ENCODE assay signal across 20 cellular contexts in the genomic region with DNA sequence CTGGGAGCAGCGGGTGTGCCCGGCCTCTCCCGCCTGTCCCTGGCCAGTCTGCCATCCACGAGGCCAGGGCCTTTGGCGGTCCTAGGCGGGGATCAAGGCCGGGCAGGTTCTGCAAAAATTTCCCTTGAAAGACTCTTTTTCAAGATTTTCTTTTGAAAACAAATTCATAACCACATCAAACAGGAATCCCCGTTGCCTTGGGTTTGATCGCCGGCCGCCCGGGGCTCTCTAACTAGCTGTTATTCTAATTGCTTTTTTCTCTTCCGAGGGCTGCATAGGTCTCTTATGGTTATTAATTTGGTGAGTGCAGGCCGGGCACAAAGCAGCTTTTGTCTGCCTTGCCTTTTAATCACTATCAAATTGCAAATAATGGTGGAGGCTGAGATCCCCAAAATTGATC. TPM values are rescaled to one million over a fixed set of nuclear protein-coding genes. Genes with fewer than 3 reads are reported as not detected.
DNase-seq lines count a peak whose midpoint lies in the region; ATAC-seq, FAIRE-seq and TF ChIP-seq lines count a peak whose summit lies in the region.
"Had no signal": no experiment of that assay in that cellular context is flagged by ENCODE, and none has a peak within 500 bp of the region (broad histone marks: within the 10 kb centered on the region; RNA-seq: fewer than 3 reads in every experiment).

No MANE protein-coding gene starts in this region.

- no peak for DNase-seq in IMR-90
- no peak for DNase-seq in RWPE1 (ENCODE audit: low spot score)
- peak; percentile 37 for DNase-seq in kidney
- DNase-seq in heart left ventricle = no peak
- no peak for DNase-seq in left lobe of liver (ENCODE audit: low spot score)
- DNase-seq: AML-193; CD8-positive, alpha-beta T cell; COR-L47; DMS 273 treated with DMSO at 0.1 percent for 48 hours; DMS53; EL; H9 had no signal

- in situ Hi-C loops in IMR-90 (cut with MboI; ENCODE audit: low sequenced_read_pairs) = no loop called here

- POLR2A ChIA-PET in IMR-90 (lab: Charles Lee; ENCODE audit: unreplicated experiment) (no interaction called here), RWPE1 (lab: Yijun Ruan, JAX; ENCODE audit: low non-redundant PET) (no interaction called here)

- intact Hi-C loops in IMR-90 (cut with micrococcal nuclease) = no loop called here
- intact Hi-C loops in kidney (cut with DNase I) = no loop called here
- intact Hi-C loops in heart left ventricle (cut with DNase I) = loop anchor here in 1 of 10 donors (5.0 kb wide), 1 partner anchor 34 kb away; no protein-coding TSS in a partner anchor

- no TSS peak for BruUV-seq in IMR-90 (replicated peaks; lab: Mats Ljungman, UMichigan)

- TF ChIP-seq POLR2A in IMR-90 (IDR thresholded peaks at IDR 0.05; ENCODE audit: low read depth, low read length) (no peak), heart left ventricle (IDR thresholded peaks at IDR 0.05) (no peak)

- no peak overlapping the region for H3K14ac ChIP-seq in IMR-90 (replicated peaks; ENCODE audit: low read depth, low read length)

- H3K56ac ChIP-seq in IMR-90 (ENCODE audit: extremely low read depth, insufficient read depth, low read length) = no peak overlapping the region

- H3K23ac ChIP-seq in IMR-90 (ENCODE audit: low read depth, low read length) = no peak overlapping the region

- no peaks in the 10 kb centered on the region for H3K27me3 ChIP-seq in BLaER1
- H3K27me3 ChIP-seq in IMR-90 (ENCODE audit: control insufficient read depth, insufficient read depth, low read length) = peaks cover 16% of the 10 kb centered on the region
- no peaks in the 10 kb centered on the region for H3K27me3 ChIP-seq in heart left ventricle

- no peak overlapping the region for H3K4ac ChIP-seq in IMR-90 (ENCODE audit: low read depth, low read length)

- no peaks in the 10 kb centered on the region for H3K9me3 ChIP-seq in BLaER1
- no peaks in the 10 kb centered on the region for H3K9me3 ChIP-seq in IMR-90 (ENCODE audit: control insufficient read depth, insufficient read depth, low read length)
- H3K9me3 ChIP-seq in kidney (ENCODE audit: control insufficient read depth in 1 of 2, low read length in 2 of 2) = no peaks in the 10 kb centered on the region
- no peaks in the 10 kb centered on the region for H3K9me3 ChIP-seq in heart left ventricle
- H3K9me3 ChIP-seq: A549 had no signal

- no peak for FAIRE-seq in kidney (lab: Jason Lieb, UNC)
- FAIRE-seq: A549, GM12878, H1, HepG2 had no signal

- no peak for TF ChIP-seq RAD21 in IMR-90 (IDR thresholded peaks at IDR 0.05; ENCODE audit: low read length)

- H3K4me1 ChIP-seq in BLaER1 (peaks cover 86% of the 10 kb centered on the region), IMR-90 (ENCODE audit: control insufficient read depth, insufficient read depth, low read length) (no peaks in the 10 kb centered on the region), kidney (ENCODE audit: control insufficient read depth in 1 of 2, insufficient read depth in 1 of 2, low read depth in 1 of 2, low read length in 2 of 2) (no peaks in the 10 kb centered on the region), heart left ventricle (peaks cover 0 to 13% (median 6%) of the 10 kb centered on the region in 12 donors)
- H3K4me1 ChIP-seq: A549 had no signal

- no peak overlapping the region for H2BK15ac ChIP-seq in IMR-90 (ENCODE audit: low read depth, low read length)

- H3K18ac ChIP-seq in IMR-90 (ENCODE audit: low read depth, low read length) = no peak overlapping the region

- H2AK9ac ChIP-seq in IMR-90 (replicated peaks; ENCODE audit: low read depth, low read length, poor library complexity) = no peak overlapping the region

- H3K79me1 ChIP-seq in IMR-90 (ENCODE audit: low read depth in 1 of 2, low read length in 2 of 2) = no peaks in the 10 kb centered on the region

- H3K4me3 ChIP-seq in BLaER1 (no peak overlapping the region), IMR-90 (ENCODE audit: insufficient read depth, low read depth, low read length) (no peak overlapping the region), kidney (ENCODE audit: low read length in 2 of 2) (no peak overlapping the region), heart left ventricle (no peak overlapping the region)
- H3K4me3 ChIP-seq: A549, GM12878 had no signal

- no peak overlapping the region for H2BK20ac ChIP-seq in IMR-90 (ENCODE audit: low read depth, low read length)

- H4K91ac ChIP-seq in IMR-90 (ENCODE audit: insufficient read depth, low read depth, low read length) = no peak overlapping the region

- CTCF ChIA-PET in IMR-90 (lab: Yijun Ruan, JAX) = no interaction called here
- CTCF ChIA-PET in RWPE1 (lab: Yijun Ruan, JAX) = interaction anchor here (0.5 kb wide), 1 partner anchor 53 kb away, joined by 3 read pairs; no protein-coding TSS in a partner anchor

- dilution Hi-C loops in IMR-90 (cut with HindIII; ENCODE audit: low sequenced_read_pairs, unreplicated experiment) = no loop called here

- H3K4me2 ChIP-seq in BLaER1 (peak overlapping the region; percentile 82), IMR-90 (ENCODE audit: low read depth, low read length) (no peak overlapping the region)
- H3K4me2 ChIP-seq: A549 had no signal

- H3K9ac ChIP-seq in BLaER1 = no peak overlapping the region
- H3K9ac ChIP-seq in IMR-90 (ENCODE audit: low read depth, low read length) = no peak overlapping the region
- H3K9ac ChIP-seq in kidney (ENCODE audit: low read length in 2 of 2) = no peak overlapping the region

- H2AK5ac ChIP-seq in IMR-90 (ENCODE audit: low read depth, low read length) = no peak overlapping the region

- H4K20me1 ChIP-seq in BLaER1 (no peaks in the 10 kb centered on the region), IMR-90 (ENCODE audit: insufficient read depth, low read length) (no peaks in the 10 kb centered on the region)

- WGBS in IMR-90 (ENCODE audit: extremely low coverage in 2 of 2, insufficient read length in 1 of 2), 2 experiments = 85% methylated on average over 4 of the region's 14 CpGs; no CpG with 5 or more reads in 1 of the 2 experiments
- 92 to 95% (median 95%) methylated on average over 14 of the region's 14 CpGs for WGBS in heart left ventricle, 4 donors

- no peaks in the 10 kb centered on the region for H3K9me1 ChIP-seq in IMR-90 (ENCODE audit: insufficient read depth, low read length)

- TF ChIP-seq CTCF in IMR-90 (conservative IDR thresholded peaks at IDR 0.05; ENCODE audit: low read depth, low read length) = no peak
- TF ChIP-seq CTCF in RWPE1 (conservative IDR thresholded peaks at IDR 0.05; ENCODE audit: low read depth) = no peak
- TF ChIP-seq CTCF in kidney (IDR thresholded peaks at IDR 0.05; ENCODE audit: borderline replicate concordance, extremely low read depth, insufficient read depth) = no peak
- no peak for TF ChIP-seq CTCF in heart left ventricle (IDR thresholded peaks at IDR 0.05)

- peak overlapping the region; percentile 21 for H2AFZ ChIP-seq in IMR-90 (replicated peaks; ENCODE audit: low read length, poor library complexity)

- H3K36me3 ChIP-seq in BLaER1 = no peaks in the 10 kb centered on the region
- no peaks in the 10 kb centered on the region for H3K36me3 ChIP-seq in IMR-90 (ENCODE audit: control insufficient read depth, insufficient read depth, low read length)
- H3K36me3 ChIP-seq in kidney (ENCODE audit: control insufficient read depth in 1 of 2, insufficient read depth in 2 of 2, low read length in 2 of 2) = no peaks in the 10 kb centered on the region
- no peaks in the 10 kb centered on the region for H3K36me3 ChIP-seq in heart left ventricle

- no peak overlapping the region for H4K5ac ChIP-seq in IMR-90 (ENCODE audit: low read depth, low read length)

- H3K27ac ChIP-seq in BLaER1 (peak overlapping the region; percentile 0; the same call in 1 of the 2 replicates), IMR-90 (ENCODE audit: insufficient read depth, low read length) (no peak overlapping the region), RWPE1 (peak overlapping the region; percentile 71), kidney (ENCODE audit: low read depth in 2 of 2, low read length in 2 of 2) (no peak overlapping the region), heart left ventricle (no peak overlapping the region)
- H3K27ac ChIP-seq: 22Rv1, A549 had no signal

- no peak overlapping the region for H2BK120ac ChIP-seq in IMR-90 (ENCODE audit: low read depth, low read length)

- H2BK5ac ChIP-seq in IMR-90 (ENCODE audit: low read depth, low read length, poor library complexity, severe bottlenecking) = no peak overlapping the region

- ATAC-seq in IMR-90 (ENCODE audit: low read depth) = no peak
- ATAC-seq in heart left ventricle = no peak
- no peak for ATAC-seq in left lobe of liver
- no peak for ATAC-seq in GM21737 (IDR thresholded peaks at IDR 0.05; ENCODE audit: unreplicated experiment)
- ATAC-seq in HG03520 (IDR thresholded peaks at IDR 0.05; ENCODE audit: unreplicated experiment) = no peak
- ATAC-seq: A549; CD8-positive, alpha-beta T cell; GM12878; HepG2 had no signal

- H4K8ac ChIP-seq in IMR-90 (ENCODE audit: low read depth in 2 of 2, low read length in 2 of 2) = no peak overlapping the region

TF ChIP-seq in IMR-90, 13 proteins besides CTCF, POLR2A, EP300 and RAD21 (continues in another document):
- no peak for TF ChIP-seq MXI1 (IDR thresholded peaks at IDR 0.05; ENCODE audit: borderline replicate concordance, low read depth, low read length)
- no peak for TF ChIP-seq BHLHE40 (IDR thresholded peaks at IDR 0.05; ENCODE audit: low read depth, low read length)
- no peak for TF ChIP-seq NFE2L2 (IDR thresholded peaks at IDR 0.05; ENCODE audit: low read depth, low read length)
- no peak for TF ChIP-seq RFX5 (IDR thresholded peaks at IDR 0.05; ENCODE audit: low read depth, low read length)
- TF ChIP-seq CEBPB (IDR thresholded peaks at IDR 0.05; ENCODE audit: low read depth, low read length) = no peak
- no peak for TF ChIP-seq MAZ (IDR thresholded peaks at IDR 0.05; ENCODE audit: borderline replicate concordance, low read depth, low read length)
- TF ChIP-seq, protein P1, sequence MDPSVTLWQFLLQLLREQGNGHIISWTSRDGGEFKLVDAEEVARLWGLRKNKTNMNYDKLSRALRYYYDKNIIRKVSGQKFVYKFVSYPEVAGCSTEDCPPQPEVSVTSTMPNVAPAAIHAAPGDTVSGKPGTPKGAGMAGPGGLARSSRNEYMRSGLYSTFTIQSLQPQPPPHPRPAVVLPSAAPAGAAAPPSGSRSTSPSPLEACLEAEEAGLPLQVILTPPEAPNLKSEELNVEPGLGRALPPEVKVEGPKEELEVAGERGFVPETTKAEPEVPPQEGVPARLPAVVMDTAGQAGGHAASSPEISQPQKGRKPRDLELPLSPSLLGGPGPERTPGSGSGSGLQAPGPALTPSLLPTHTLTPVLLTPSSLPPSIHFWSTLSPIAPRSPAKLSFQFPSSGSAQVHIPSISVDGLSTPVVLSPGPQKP (IDR thresholded peaks at IDR 0.05; ENCODE audit: borderline replicate concordance, low read depth, low read length) = no peak
- no peak for TF ChIP-seq RCOR1 (IDR thresholded peaks at IDR 0.05; ENCODE audit: insufficient replicate concordance, low read length)

RNA-seq across cellular contexts. Expression of a gene that starts 42.0 kb away (rescaled TPM):
- total RNA-seq in IMR-90 (2012; rRNA removed) (1.6 and 2.2 TPM in 2 replicates), kidney (54.8 TPM), heart left ventricle (10 to 100 TPM; 18.8 to 39.1 (median 33.4) TPM), left lobe of liver (8.4 TPM)
- polyA plus RNA-seq in IMR-90 (2012; rRNA removed) (3.0 and 3.7 TPM in 2 replicates), kidney (ENCODE audit: insufficient read depth, low read depth, low replicate concordance) (192 TPM), heart left ventricle (10 to 100 TPM; 31.4 to 42.5 TPM)
- 3.6 and 6.4 TPM in 2 replicates for polyA plus RNA-seq in IMR-90 (2012; cell fraction: cytosol; rRNA removed)
- 5.3 and 8.9 TPM in 2 replicates for polyA plus RNA-seq in IMR-90 (2012; cell fraction: nucleus; rRNA removed; ENCODE audit: low replicate concordance)
- total RNA-seq: HepG2 had no signal
- polyA plus RNA-seq: HepG2 had no signal

Comparison
In these comparisons a context has a peak if more than half of its experiments do, and no peak if none do; other contexts are left out.
1. H3K27ac ChIP-seq: peak in BLaER1 (single experiment) and RWPE1 (single experiment); none in IMR-90 (single experiment), kidney (0 of 2) and heart left ventricle (0 of 12).